11 cellular contexts compared by ENCODE assay signal in the genomic region with DNA sequence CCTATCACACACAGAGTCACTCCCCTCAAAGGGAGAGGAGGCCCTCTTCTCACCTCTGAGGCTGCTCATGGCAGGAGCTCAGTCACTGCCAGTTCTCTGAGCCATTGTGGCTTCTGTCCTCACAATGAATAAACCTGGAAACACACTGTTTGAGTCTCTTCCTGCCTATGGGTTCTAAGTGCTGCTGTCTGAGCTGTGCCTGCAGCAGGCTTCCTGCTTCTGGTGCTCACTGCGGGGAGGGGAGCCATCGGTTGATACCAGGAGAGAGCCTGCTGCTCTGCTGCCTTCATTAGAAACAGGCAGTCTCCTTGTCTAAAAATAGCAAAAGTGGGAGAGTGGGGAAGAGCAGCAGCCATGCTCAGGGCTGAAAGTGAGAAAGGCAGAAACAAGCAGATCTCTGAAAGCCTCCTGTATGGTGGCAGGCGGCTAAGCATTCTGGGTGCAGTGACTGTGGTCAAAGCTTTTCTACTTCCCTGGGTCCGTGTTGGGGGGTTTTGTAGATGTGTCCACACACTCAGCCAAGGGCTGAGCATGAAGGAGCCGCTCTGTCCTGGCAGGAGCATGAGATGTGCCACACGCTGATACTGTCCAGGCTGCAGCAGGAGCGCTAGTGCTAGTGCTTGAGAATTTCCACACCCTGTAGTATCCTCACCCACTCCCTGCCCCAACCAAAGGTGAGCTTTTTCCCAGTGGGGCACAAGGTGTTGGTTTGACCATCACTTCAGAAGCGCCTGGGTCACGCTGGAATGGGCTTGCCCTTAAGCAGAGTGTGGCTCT. TPM values are rescaled to one million over a fixed set of nuclear protein-coding genes. Genes with fewer than 3 reads are reported as not detected.
DNase-seq lines count a peak whose midpoint lies in the region; ATAC-seq and TF ChIP-seq lines count a peak whose summit lies in the region.
"Had no signal": no experiment of that assay in that cellular context is flagged by ENCODE, and none has a peak within 500 bp of the region (broad histone marks: within the 10 kb centered on the region; RNA-seq: fewer than 3 reads in every experiment).

No MANE protein-coding gene starts in this region.

- H3K4me3 Mint-ChIP-seq in WTC11: no peak overlapping the region

- H3K27ac Mint-ChIP-seq in WTC11: peak overlapping the region; percentile 77

- H3K4me3 ChIP-seq in SK-N-SH (ENCODE audit: low read depth in 2 of 2, low read length in 1 of 2) (no peak overlapping the region), heart left ventricle (no peak overlapping the region), gastroesophageal sphincter (no peak overlapping the region)

- H3K4me1 Mint-ChIP-seq in WTC11: peaks cover 40% of the 10 kb centered on the region

- 16% methylated on average over 7 of the region's 9 CpGs for WGBS in SK-N-SH (ENCODE audit: low lambda C conversion rate)
- 31 to 45% (median 37%) methylated on average over 6 to 9 of the region's 9 CpGs for WGBS in heart left ventricle, 4 donors
- WGBS in gastroesophageal sphincter (ENCODE audit: low coverage in 1 of 2), 2 donors: 0 to 35% methylated on average over 1 to 5 of the region's 9 CpGs

- no peak for TF ChIP-seq EP300 in SK-N-SH (IDR thresholded peaks at IDR 0.05; ENCODE audit: borderline replicate concordance in 1 of 2, low read depth in 1 of 2, low read length in 1 of 2)
- TF ChIP-seq EP300 in gastroesophageal sphincter (IDR thresholded peaks at IDR 0.05): no peak

- peaks cover 19% of the 10 kb centered on the region for H3K9me3 Mint-ChIP-seq in WTC11

- no peaks in the 10 kb centered on the region for H3K4me1 ChIP-seq in SK-N-SH (ENCODE audit: control insufficient read depth in 1 of 2, insufficient read depth in 2 of 2, low read depth in 1 of 2, low read length in 1 of 2)
- H3K4me1 ChIP-seq in heart left ventricle: peaks cover 0 to 65% (median 38%) of the 10 kb centered on the region in 12 donors
- H3K4me1 ChIP-seq in gastroesophageal sphincter: peaks cover 0 to 27% (median 0%) of the 10 kb centered on the region in 3 donors

- intact Hi-C loops in heart left ventricle (cut with DNase I): loop anchor here in 2 of 10 donors (10.0 kb wide), 2 partner anchors 65 to 115 kb away; no protein-coding TSS in a partner anchor

- H3K27me3 Mint-ChIP-seq in WTC11 (ENCODE audit: low read depth): no peaks in the 10 kb centered on the region

- TF ChIP-seq POLR2A in heart left ventricle (IDR thresholded peaks at IDR 0.05) (no peak), gastroesophageal sphincter (IDR thresholded peaks at IDR 0.05) (no peak)

- no peak for TF ChIP-seq RAD21 in SK-N-SH (IDR thresholded peaks at IDR 0.05; ENCODE audit: low read length)

- peaks cover 18% of the 10 kb centered on the region for H3K36me3 Mint-ChIP-seq in WTC11

- H2AFZ ChIP-seq in SK-N-SH (ENCODE audit: low read depth): no peak overlapping the region

- DNase-seq in SK-N-SH (no peak), WTC11 (ENCODE audit: low spot score) (no peak), heart left ventricle (peak in 4 of 5 donors; percentile 38 to 80 (median 57)), NCI-H446 (lab: John Stamatoyannopoulos, UW) (no peak)
- DNase-seq in stimulated activated CD8-positive, alpha-beta memory T cell treated with anti-CD3 and anti-CD28 coated beads, Interleukin-4, amount 100 ng/mL, for 48 hours: peak; percentile 48
- DNase-seq: NCI-H774 had no signal

- H3K27ac ChIP-seq in SK-N-SH (ENCODE audit: low read depth in 2 of 2, low read length in 1 of 2): no peak overlapping the region
- peak overlapping the region; percentile 63 to 92 (median 80) for H3K27ac ChIP-seq in heart left ventricle
- no peak overlapping the region for H3K27ac ChIP-seq in gastroesophageal sphincter

- no peak overlapping the region for H3K4me2 ChIP-seq in SK-N-SH

- ATAC-seq in SK-N-SH treated with all-trans-retinoic acid at 6 μM for 48 hours (peak; percentile 26; the same call in 1 of the 3 replicates), WTC11 (peak; percentile 69), heart left ventricle (peak; percentile 73 to 86 (median 84)), GM19395 (IDR thresholded peaks at IDR 0.05; ENCODE audit: unreplicated experiment) (no peak), gastroesophageal sphincter (no peak)

- H3K36me3 ChIP-seq in SK-N-SH (replicated peaks in 1 of 2; ENCODE audit: control insufficient read depth in 1 of 2, insufficient read depth in 2 of 2, low read length in 1 of 2) (no peaks in the 10 kb centered on the region), heart left ventricle (no peaks in the 10 kb centered on the region), gastroesophageal sphincter (no peaks in the 10 kb centered on the region)

- no peaks in the 10 kb centered on the region for H3F3A ChIP-seq in SK-N-SH (replicated peaks; ENCODE audit: insufficient read depth)

- TF ChIP-seq CTCF in SK-N-SH (IDR thresholded peaks at IDR 0.05) (no peak), WTC11 (IDR thresholded peaks at IDR 0.05) (no peak), heart left ventricle (IDR thresholded peaks at IDR 0.05) (no peak), gastroesophageal sphincter (IDR thresholded peaks at IDR 0.05) (no peak)

- H3K27me3 ChIP-seq in SK-N-SH (ENCODE audit: insufficient read depth) (peaks cover 3% of the 10 kb centered on the region; the same call in 1 of the 2 replicates), heart left ventricle (no peaks in the 10 kb centered on the region), gastroesophageal sphincter (no peaks in the 10 kb centered on the region)

- H3K9me2 ChIP-seq in SK-N-SH: no peaks in the 10 kb centered on the region

- no peak overlapping the region for H3K9ac ChIP-seq in SK-N-SH

- CTCF ChIA-PET in SK-N-SH (lab: Yijun Ruan, JAX) (no interaction called here), WTC11 (lab: Charles Lee) (interaction anchor here (0.7 to 2.3 kb wide), 8 partner anchors 10 to 563 kb away, joined by 3 to 7 read pairs (median 3); a partner anchor contains a TSS)

- no peaks in the 10 kb centered on the region for H3K79me2 ChIP-seq in SK-N-SH (ENCODE audit: insufficient read depth)

- H3K9me3 ChIP-seq in SK-N-SH: no peaks in the 10 kb centered on the region
- H3K9me3 ChIP-seq in heart left ventricle: no peaks in the 10 kb centered on the region
- no peaks in the 10 kb centered on the region for H3K9me3 ChIP-seq in gastroesophageal sphincter

- no peaks in the 10 kb centered on the region for H4K20me1 ChIP-seq in SK-N-SH (ENCODE audit: insufficient read depth)

- POLR2A ChIA-PET in SK-N-SH (lab: Yijun Ruan, JAX): interaction anchor here (0.5 kb wide), 1 partner anchor 32 kb away, joined by 4 read pairs; no protein-coding TSS in a partner anchor
- POLR2A ChIA-PET in WTC11 (lab: Charles Lee): interaction anchor here (0.8 kb wide), 2 partner anchors 15 to 275 kb away, joined by 3 to 4 read pairs; no protein-coding TSS in a partner anchor

TF ChIP-seq in SK-N-SH treated with all-trans-retinoic acid at 6 μM for 48 hours, 23 proteins besides CTCF, POLR2A, EP300 and RAD21 (continues in another document):
- TF ChIP-seq ZFP3 (CRISPR knock-in tag; IDR thresholded peaks at IDR 0.05) (no peak), CREB5 (CRISPR knock-in tag; IDR thresholded peaks at IDR 0.05; ENCODE audit: low read depth) (no peak)

TF ChIP-seq in SK-N-SH, 30 proteins besides CTCF, POLR2A, EP300 and RAD21 (continues in another document):
- TF ChIP-seq, protein P1, sequence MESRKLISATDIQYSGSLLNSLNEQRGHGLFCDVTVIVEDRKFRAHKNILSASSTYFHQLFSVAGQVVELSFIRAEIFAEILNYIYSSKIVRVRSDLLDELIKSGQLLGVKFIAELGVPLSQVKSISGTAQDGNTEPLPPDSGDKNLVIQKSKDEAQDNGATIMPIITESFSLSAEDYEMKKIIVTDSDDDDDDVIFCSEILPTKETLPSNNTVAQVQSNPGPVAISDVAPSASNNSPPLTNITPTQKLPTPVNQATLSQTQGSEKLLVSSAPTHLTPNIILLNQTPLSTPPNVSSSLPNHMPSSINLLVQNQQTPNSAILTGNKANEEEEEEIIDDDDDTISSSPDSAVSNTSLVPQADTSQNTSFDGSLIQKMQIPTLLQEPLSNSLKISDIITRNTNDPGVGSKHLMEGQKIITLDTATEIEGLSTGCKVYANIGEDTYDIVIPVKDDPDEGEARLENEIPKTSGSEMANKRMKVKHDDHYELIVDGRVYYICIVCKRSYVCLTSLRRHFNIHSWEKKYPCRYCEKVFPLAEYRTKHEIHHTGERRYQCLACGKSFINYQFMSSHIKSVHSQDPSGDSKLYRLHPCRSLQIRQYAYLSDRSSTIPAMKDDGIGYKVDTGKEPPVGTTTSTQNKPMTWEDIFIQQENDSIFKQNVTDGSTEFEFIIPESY (IDR thresholded peaks at IDR 0.05; ENCODE audit: borderline replicate concordance, low read depth): no peak
- no peak for TF ChIP-seq TAF1 (IDR thresholded peaks at IDR 0.05; ENCODE audit: borderline replicate concordance, low read depth, low read length)

TF ChIP-seq in WTC11, 78 proteins besides CTCF, POLR2A, EP300 and RAD21 (continues in another document):
- TF ChIP-seq FOXJ3 (CRISPR knock-in tag; IDR thresholded peaks at IDR 0.05; ENCODE audit: borderline replicate concordance) (no peak), GTF2I (CRISPR knock-in tag; conservative IDR thresholded peaks at IDR 0.05) (no peak), CREM (CRISPR knock-in tag; IDR thresholded peaks at IDR 0.05) (no peak)

RNA-seq across cellular contexts. Expression of gene PRKACG, which starts 34.2 kb away (rescaled TPM):
- polyA plus RNA-seq in SK-N-SH (2012; rRNA removed) (not detected in 2 replicates), heart left ventricle (not detected)
- not detected in 2 replicates for polyA plus RNA-seq in SK-N-SH (2012; cell fraction: cytosol; rRNA removed)
- not detected in 2 replicates for polyA plus RNA-seq in SK-N-SH (2012; cell fraction: nucleus; rRNA removed)
- total RNA-seq in WTC11 (2021) (not detected in 3 replicates), heart left ventricle (not detected), gastroesophageal sphincter (not detected)
- total RNA-seq: endothelial cell of umbilical vein, lung microvascular endothelial cell had no signal
- polyA plus RNA-seq: endothelial cell of umbilical vein had no signal

RNA-seq across cellular contexts. Expression of gene FXN, which starts 55.8 kb away (rescaled TPM):
- 14.1 and 15.7 TPM in 2 replicates for polyA plus RNA-seq in SK-N-SH (2012; rRNA removed)
- 21.7 and 23.6 TPM in 2 replicates for polyA plus RNA-seq in SK-N-SH (2012; cell fraction: cytosol; rRNA removed)
- polyA plus RNA-seq in SK-N-SH (2012; cell fraction: nucleus; rRNA removed): 5.3 and 8.4 TPM in 2 replicates
- total RNA-seq in WTC11 (2021): 28.7 to 30.6 TPM (median 29.4 TPM) in 3 replicates
- total RNA-seq in heart left ventricle: 10 to 100 TPM; 16.9 to 40.2 (median 30.0) TPM
- 10 to 100 TPM; 14.8 to 16.9 TPM for polyA plus RNA-seq in heart left ventricle
- 10 to 100 TPM in 2 of 4 donors, 1 to 10 TPM in 2; 4.6 to 13.2 (median 8.1) TPM for total RNA-seq in gastroesophageal sphincter

Comparison
In these comparisons a context has a peak if more than half of its experiments do, and no peak if none do; other contexts are left out.
1. ATAC-seq: peak in SK-N-SH treated with all-trans-retinoic acid at 6 μM for 48 hours (single experiment), WTC11 (single experiment) and heart left ventricle (4 of 4); none in GM19395 (single experiment) and gastroesophageal sphincter (single experiment).
2. DNase-seq: peak in heart left ventricle (4 of 5) and stimulated activated CD8-positive, alpha-beta memory T cell treated with anti-CD3 and anti-CD28 coated beads, Interleukin-4, amount 100 ng/mL, for 48 hours (single experiment); none in SK-N-SH (single experiment), WTC11 (single experiment) and NCI-H446 (0 of 2).
3. H3K27ac ChIP-seq: peak in heart left ventricle (12 of 12); none in SK-N-SH (0 of 2) and gastroesophageal sphincter (0 of 4).